In the genomic region with DNA sequence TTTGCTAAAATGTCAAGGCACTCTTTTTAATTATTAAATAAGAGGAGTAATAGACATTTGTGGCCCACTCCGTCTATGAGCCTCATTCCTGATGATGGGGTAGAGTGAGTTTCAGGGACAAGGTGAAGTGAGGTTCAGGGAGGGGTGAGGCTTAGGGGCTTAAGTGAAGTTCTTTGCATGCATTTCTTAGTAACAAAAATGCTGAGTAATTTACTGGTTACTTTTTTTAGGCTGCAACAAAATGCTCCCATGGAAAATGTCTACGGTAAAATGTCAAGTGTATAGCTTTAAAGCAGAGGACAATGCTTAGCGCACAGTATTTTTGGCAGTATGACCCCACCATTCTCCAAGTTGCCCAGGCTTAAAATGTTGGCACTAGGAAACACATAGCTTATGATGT, we compare ENCODE assay signal across 13 cellular contexts. TPM values are rescaled to one million over a fixed set of nuclear protein-coding genes. Genes with fewer than 3 reads are reported as not detected.
A peak's percentile ranks its signal among the peaks of the same experiment; 100 is the strongest.
DNase-seq lines count a peak whose midpoint lies in the region; ATAC-seq, FAIRE-seq and TF ChIP-seq lines count a peak whose summit lies in the region.
"Had no signal": no experiment of that assay in that cellular context is flagged by ENCODE, and none has a peak within 500 bp of the region (broad histone marks: within the 10 kb centered on the region; RNA-seq: fewer than 3 reads in every experiment).

No MANE protein-coding gene starts in this region.

- no peak for TF ChIP-seq EP300 in GM12878 (IDR thresholded peaks at IDR 0.05; ENCODE audit: borderline replicate concordance in 1 of 2, control insufficient read depth in 1 of 2, low read depth in 2 of 2, low read length in 2 of 2)

- no peak for ATAC-seq in CD4-positive, CD25-positive, alpha-beta regulatory T cell (ENCODE audit: low read depth in 2 of 2)
- no peak for ATAC-seq in GM12878
- ATAC-seq in activated CD4-positive, CD25-positive, alpha-beta regulatory T cell treated with anti-CD3 and anti-CD28 coated beads, Interleukin-2, amount 50 U/mL, for 24 hours, result no peak

- no peak overlapping the region for H3K14ac ChIP-seq in mesenchymal stem cell (ENCODE audit: low read length in 2 of 2)

- H3K27me3 Mint-ChIP-seq in CD4-positive, CD25-positive, alpha-beta regulatory T cell, result peaks cover 10% of the 10 kb centered on the region

- H3K4me2 ChIP-seq in GM12878 (ENCODE audit: control insufficient read depth, insufficient read depth), result peak overlapping the region; percentile 98; the same call in 1 of the 2 replicates
- H3K4me2 ChIP-seq in mesenchymal stem cell (ENCODE audit: low read length, poor library complexity, severe bottlenecking), result no peak overlapping the region

- H3K18ac ChIP-seq in mesenchymal stem cell (ENCODE audit: low read depth in 1 of 2, low read length in 2 of 2), result no peak overlapping the region

- in situ Hi-C loops in GM12878 (cut with MboI), result no loop called here

- TF ChIP-seq RAD21 in GM12878 (IDR thresholded peaks at IDR 0.05; ENCODE audit: insufficient read depth, low read depth, low read length), result no peak

- no peaks in the 10 kb centered on the region for H3K27me3 ChIP-seq in CD4-positive, CD25-positive, alpha-beta regulatory T cell (ENCODE audit: control insufficient read depth, insufficient read depth, low read length)
- no peaks in the 10 kb centered on the region for H3K27me3 ChIP-seq in HUES64 (ENCODE audit: insufficient read depth, low read length)
- no peaks in the 10 kb centered on the region for H3K27me3 ChIP-seq in GM12878 (replicated peaks in 1 of 2; ENCODE audit: control insufficient read depth in 2 of 2, insufficient read depth in 2 of 2, low read length in 1 of 2)
- no peaks in the 10 kb centered on the region for H3K27me3 ChIP-seq in mesenchymal stem cell (ENCODE audit: control insufficient read depth in 1 of 2, insufficient read depth in 1 of 2, low read length in 2 of 2)
- H3K27me3 ChIP-seq in adrenal gland, result no peaks in the 10 kb centered on the region

- no peak for FAIRE-seq in GM12878 (lab: Jason Lieb, UNC)

- H3K4ac ChIP-seq in mesenchymal stem cell (ENCODE audit: low read depth in 1 of 2, low read length in 2 of 2), result no peak overlapping the region

- TF ChIP-seq POLR2A in GM12878 (IDR thresholded peaks at IDR 0.05; ENCODE audit: low read depth, low read length), result no peak
- no peak for TF ChIP-seq POLR2A in adrenal gland (IDR thresholded peaks at IDR 0.05)

- WGBS in HUES64, result 64% methylated on average over 3 of the region's 3 CpGs
- WGBS in GM12878 (ENCODE audit: insufficient coverage, insufficient replicate concordance, low lambda C conversion rate, missing lambda C conversion rate), result 62% methylated on average over 3 of the region's 3 CpGs
- 65% methylated on average over 3 of the region's 3 CpGs for WGBS in mesenchymal stem cell
- 56 to 59% (median 57%) methylated on average over 3 of the region's 3 CpGs for WGBS in adrenal gland, 4 donors

- H4K91ac ChIP-seq in mesenchymal stem cell (ENCODE audit: low read length), result no peak overlapping the region

- no peaks in the 10 kb centered on the region for H3K36me3 ChIP-seq in CD4-positive, CD25-positive, alpha-beta regulatory T cell (ENCODE audit: control insufficient read depth, insufficient read depth, low read length)
- H3K36me3 ChIP-seq in HUES64 (ENCODE audit: insufficient read depth, low read length), result peaks cover 21% of the 10 kb centered on the region
- H3K36me3 ChIP-seq in GM12878 (ENCODE audit: control insufficient read depth in 2 of 2, insufficient read depth in 2 of 2, low read length in 1 of 2), result no peaks in the 10 kb centered on the region
- peaks cover 0 to 8% of the 10 kb centered on the region in 2 experiments for H3K36me3 ChIP-seq in mesenchymal stem cell (ENCODE audit: control insufficient read depth in 1 of 2, insufficient read depth in 2 of 2, low read depth in 1 of 2, low read length in 2 of 2)
- H3K36me3 ChIP-seq in adrenal gland (replicated peaks in 1 of 2), result no peaks in the 10 kb centered on the region
- H3K36me3 ChIP-seq: thoracic aorta had no signal

- no peak overlapping the region for H2BK5ac ChIP-seq in mesenchymal stem cell (ENCODE audit: low read depth, low read length, poor library complexity, severe bottlenecking)

- H3K4me1 Mint-ChIP-seq in CD4-positive, CD25-positive, alpha-beta regulatory T cell, result peaks cover 27 to 56% (median 40%) of the 10 kb centered on the region in 4 donors

- H2BK15ac ChIP-seq in mesenchymal stem cell (ENCODE audit: low read depth, poor library complexity, severe bottlenecking), result no peak overlapping the region

- H3K4me3 Mint-ChIP-seq in CD4-positive, CD25-positive, alpha-beta regulatory T cell, result no peak overlapping the region

- H2AK5ac ChIP-seq in mesenchymal stem cell (ENCODE audit: low read length, severe bottlenecking), result no peak overlapping the region

- RAD21 ChIA-PET in GM12878 (lab: Charles Lee; ENCODE audit: unreplicated experiment), result interaction anchor here (3.7 kb wide), 1 partner anchor 49 kb away, joined by 28 read pairs; the partner anchor contains the start of gene G3BP2

- peaks cover 4% of the 10 kb centered on the region for H3K36me3 Mint-ChIP-seq in CD4-positive, CD25-positive, alpha-beta regulatory T cell

- TF ChIP-seq CTCF in GM12878 (IDR thresholded peaks at IDR 0.05 in 2 of 3, conservative IDR thresholded peaks at IDR 0.05 in 1 of 3; ENCODE audit: control insufficient read depth in 2 of 3, extremely low read depth in 1 of 3, insufficient read depth in 1 of 3, low read depth in 3 of 3, low read length in 3 of 3), result no peak
- no peak for TF ChIP-seq CTCF in adrenal gland (IDR thresholded peaks at IDR 0.05)

- H3K79me1 ChIP-seq in mesenchymal stem cell (replicated peaks; ENCODE audit: low read length, poor library complexity, severe bottlenecking), result peaks cover 17% of the 10 kb centered on the region

- DNase-seq in CD4-positive, CD25-positive, alpha-beta regulatory T cell, result no peak
- no peak for DNase-seq in GM12878 (ENCODE audit: low read depth, low spot score)
- DNase-seq in mesenchymal stem cell, result no peak
- no peak for DNase-seq in glomerular visceral epithelial cell (ENCODE audit: extremely low spot score)
- DNase-seq in adrenal gland, result no peak
- no peak for DNase-seq in activated effector memory CD4-positive, alpha-beta T cell treated with Interleukin-2 at 50 U/mL for 16 hours
- DNase-seq: Kasumi-1, NCI-H774, SHP77 had no signal

- no peak overlapping the region for H2BK12ac ChIP-seq in mesenchymal stem cell (ENCODE audit: low read length in 2 of 2)

- H3K79me2 ChIP-seq in GM12878 (ENCODE audit: control insufficient read depth, insufficient read depth, low read length), result peaks cover 38% of the 10 kb centered on the region

- no peak overlapping the region for H3K23ac ChIP-seq in mesenchymal stem cell (ENCODE audit: low read length in 2 of 2)

- H3K4me3 ChIP-seq in CD4-positive, CD25-positive, alpha-beta regulatory T cell (ENCODE audit: low read depth, low read length), result no peak overlapping the region
- peak overlapping the region; percentile 72 for H3K4me3 ChIP-seq in HUES64 (ENCODE audit: low read length)
- H3K4me3 ChIP-seq in GM12878, result no peak overlapping the region
- peak overlapping the region in 1 of 2 experiments; percentile 91 for H3K4me3 ChIP-seq in mesenchymal stem cell (ENCODE audit: insufficient read depth in 1 of 2, low read depth in 1 of 2, low read length in 2 of 2)
- no peak overlapping the region for H3K4me3 ChIP-seq in adrenal gland

- SMC1A ChIA-PET in GM12878 (lab: Charles Lee; ENCODE audit: uncharacterized antibody, unreplicated experiment), result interaction anchor here (0.6 to 6.9 kb wide), 8 partner anchors 13 to 840 kb away, joined by 3 to 98 read pairs (median 6); partner anchors contain the start of gene G3BP2

- H3K4me1 ChIP-seq in CD4-positive, CD25-positive, alpha-beta regulatory T cell (ENCODE audit: control insufficient read depth, insufficient read depth, low read length, poor library complexity, severe bottlenecking), result peaks cover 40% of the 10 kb centered on the region
- H3K4me1 ChIP-seq in HUES64 (ENCODE audit: insufficient read depth, low read length) (peaks cover 29% of the 10 kb centered on the region), GM12878 (ENCODE audit: control insufficient read depth, insufficient read depth, low read length) (peaks cover 8% of the 10 kb centered on the region), mesenchymal stem cell (ENCODE audit: control insufficient read depth, insufficient read depth, low read depth, low read length) (peaks cover 1% of the 10 kb centered on the region), adrenal gland (replicated peaks in 1 of 2) (peaks cover 17 to 32% of the 10 kb centered on the region in 2 donors)

- H4K8ac ChIP-seq in mesenchymal stem cell (ENCODE audit: low read length), result no peak overlapping the region

- H3K27ac Mint-ChIP-seq in CD4-positive, CD25-positive, alpha-beta regulatory T cell, result peak overlapping the region in 1 of 3 donors; percentile 18

- H3K9me3 Mint-ChIP-seq in CD4-positive, CD25-positive, alpha-beta regulatory T cell, result peaks cover 0 to 1% (median 0%) of the 10 kb centered on the region in 7 donors
- H3K9me3 Mint-ChIP-seq: mesothelial cell of epicardium had no signal

- intact Hi-C loops in GM12878 (cut with micrococcal nuclease; ENCODE audit: unreplicated experiment), result no loop called here
- intact Hi-C loops in adrenal gland (cut with DNase I), result loop anchor here in 1 of 2 donors (10.0 kb wide), 1 partner anchor 48 kb away; the partner anchor contains the start of gene G3BP2

- no TSS peak for BruUV-seq in GM12878 (replicated peaks; lab: Mats Ljungman, UMichigan)

- no peaks in the 10 kb centered on the region for H4K20me1 ChIP-seq in GM12878 (ENCODE audit: control insufficient read depth, insufficient read depth)

- H3K9me3 ChIP-seq in CD4-positive, CD25-positive, alpha-beta regulatory T cell (ENCODE audit: control insufficient read depth in 2 of 2, low read length in 2 of 2), result no peaks in the 10 kb centered on the region
- H3K9me3 ChIP-seq in HUES64 (ENCODE audit: insufficient read depth, low read depth, low read length) (no peaks in the 10 kb centered on the region), GM12878 (replicated peaks; ENCODE audit: control insufficient read depth, insufficient read depth, low read length) (no peaks in the 10 kb centered on the region), mesenchymal stem cell (ENCODE audit: control insufficient read depth, low read length) (no peaks in the 10 kb centered on the region), adrenal gland (replicated peaks in 1 of 3) (no peaks in the 10 kb centered on the region)
- H3K9me3 ChIP-seq: thoracic aorta had no signal

- CTCF ChIA-PET in GM12878 (lab: Yijun Ruan, JAX), result interaction anchor here (0.5 to 4.8 kb wide), 11 partner anchors 10 to 141 kb away, joined by 3 to 40 read pairs (median 7); partner anchors contain the start of gene G3BP2

- 0 out of 2 replicates have a peak overlapping the region, but pooled peaks have one; percentile 93 for H3K9ac ChIP-seq in HUES64 (ENCODE audit: low read depth, low read length)
- no peak overlapping the region for H3K9ac ChIP-seq in GM12878 (ENCODE audit: control insufficient read depth, insufficient read depth, low read length)
- peak overlapping the region; percentile 99 for H3K9ac ChIP-seq in mesenchymal stem cell (ENCODE audit: low read length)

- H2BK120ac ChIP-seq in mesenchymal stem cell (ENCODE audit: low read depth, low read length), result no peak overlapping the region

- H3K27ac ChIP-seq in CD4-positive, CD25-positive, alpha-beta regulatory T cell (ENCODE audit: insufficient read depth, low read length, poor library complexity, severe bottlenecking), result peak overlapping the region; percentile 89
- H3K27ac ChIP-seq in HUES64 (ENCODE audit: low read depth, low read length), result no peak overlapping the region
- no peak overlapping the region for H3K27ac ChIP-seq in GM12878 (ENCODE audit: control insufficient read depth, insufficient read depth)
- no peak overlapping the region for H3K27ac ChIP-seq in mesenchymal stem cell (ENCODE audit: low read length, poor library complexity, severe bottlenecking)
- no peak overlapping the region for H3K27ac ChIP-seq in adrenal gland

- no peak overlapping the region for H2AFZ ChIP-seq in GM12878 (ENCODE audit: control insufficient read depth, low read depth, low read length)
- H2AFZ ChIP-seq in mesenchymal stem cell (ENCODE audit: low read depth, low read length), result no peak overlapping the region

- POLR2A ChIA-PET in GM12878 (lab: Charles Lee), result interaction anchor here (1.1 to 4.1 kb wide), 3 partner anchors 9 to 208 kb away, joined by 5 to 72 read pairs (median 22); partner anchors contain the start of genes G3BP2, RCHY1 and THAP6

RNA-seq across cellular contexts. Expression of gene USO1, which starts 2.0 kb away (rescaled TPM):
- 23.8 TPM for total RNA-seq in CD4-positive, CD25-positive, alpha-beta regulatory T cell
- 10 to 100 TPM; 23.4 to 29.5 (median 26.2) TPM for polyA plus RNA-seq in CD4-positive, CD25-positive, alpha-beta regulatory T cell
- 99.8 TPM for polyA plus RNA-seq in HUES64 (2013, experiment 1 of 2)
- polyA plus RNA-seq in HUES64 (2013, experiment 2 of 2), result 99.9 TPM
- 77.8 and 90.3 TPM in 2 replicates for total RNA-seq in GM12878 (2013; cell fraction: nucleolus; rRNA removed)
- 58.9 and 69.6 TPM in 2 replicates for total RNA-seq in GM12878 (2014; rRNA removed)
- 78.9 and 79.7 TPM in 2 replicates for total RNA-seq in GM12878 (2014; rRNA removed; fragmentation: Illumina TruSeq; extraction: Trizol)
- total RNA-seq in GM12878 (2021), result 44.2 and 49.2 TPM in 2 replicates
- polyA plus RNA-seq in GM12878 (2011; ENCODE audit: low read depth), result 26.0 TPM
- polyA plus RNA-seq in GM12878 (2011; rRNA removed), result 64.5 and 102 TPM in 2 replicates
- 23.5 and 27.0 TPM in 2 replicates for polyA plus RNA-seq in GM12878 (2011; cell fraction: cytosol; rRNA removed)
- 26.5 and 27.0 TPM in 2 replicates for polyA plus RNA-seq in GM12878 (2011; cell fraction: nucleus; rRNA removed)
- 38.0 and 55.9 TPM in 2 replicates for polyA plus RNA-seq in GM12878 (2012)
- polyA plus RNA-seq in GM12878 (2014; fragmentation: Illumina TruSeq; extraction: Trizol), result 69.0 and 85.5 TPM in 2 replicates
- polyA plus RNA-seq in GM12878 (2014; fragmentation: Nextera tagmentation; extraction: Ambion mirVana), result 10 to 100 TPM; 19.4 to 25.3 TPM
- 36.4 and 42.3 TPM in 2 replicates for polyA plus RNA-seq in GM12878 (2014; rRNA removed)
- 10 to 100 TPM; 60.3 to 62.9 TPM for polyA plus RNA-seq in GM12878 (2016; fragmentation: Nextera tagmentation; extraction: Ambion mirVana)
- 35.5 and 45.0 TPM in 2 replicates for polyA minus RNA-seq in GM12878 (2011; rRNA and poly(A)+ RNA removed)
- polyA minus RNA-seq in GM12878 (2011; cell fraction: cytosol; rRNA and poly(A)+ RNA removed), result 16.2 and 21.5 TPM in 2 replicates
- polyA minus RNA-seq in GM12878 (2011; cell fraction: nucleus; rRNA and poly(A)+ RNA removed), result 13.9 and 20.7 TPM in 2 replicates
- 68.2 TPM for polyA plus RNA-seq in mesenchymal stem cell (2013, experiment 1 of 2)
- polyA plus RNA-seq in mesenchymal stem cell (2013, experiment 2 of 2), result 72.2 TPM
- 10 to 100 TPM; 55.3 to 81.3 (median 69.8) TPM for total RNA-seq in adrenal gland
- polyA plus RNA-seq in adrenal gland, result 100 to 1,000 TPM in 1 of 3 donors, 10 to 100 TPM in 2; 27.4 to 102 (median 29.4) TPM

RNA-seq across cellular contexts. Expression of gene G3BP2, which starts 49.2 kb away (rescaled TPM):
- 300 TPM for total RNA-seq in CD4-positive, CD25-positive, alpha-beta regulatory T cell
- polyA plus RNA-seq in CD4-positive, CD25-positive, alpha-beta regulatory T cell, result 100 to 1,000 TPM; 101 to 126 (median 112) TPM
- 205 TPM for polyA plus RNA-seq in HUES64 (2013, experiment 1 of 2)
- polyA plus RNA-seq in HUES64 (2013, experiment 2 of 2), result 202 TPM
- 106 and 108 TPM in 2 replicates for total RNA-seq in GM12878 (2013; cell fraction: nucleolus; rRNA removed)
- total RNA-seq in GM12878 (2014; rRNA removed) (107 and 123 TPM in 2 replicates), GM12878 (2014; rRNA removed; fragmentation: Illumina TruSeq; extraction: Trizol) (145 and 149 TPM in 2 replicates), GM12878 (2021) (160 and 167 TPM in 2 replicates), adrenal gland (100 to 1,000 TPM in 7 of 8 donors, 10 to 100 TPM in 1; 80.4 to 215 (median 114) TPM)
- polyA plus RNA-seq in GM12878 (2011; ENCODE audit: low read depth), result 56.2 TPM
- polyA plus RNA-seq in GM12878 (2011; rRNA removed) (112 and 166 TPM in 2 replicates), GM12878 (2014; fragmentation: Illumina TruSeq; extraction: Trizol) (176 and 211 TPM in 2 replicates), GM12878 (2014; fragmentation: Nextera tagmentation; extraction: Ambion mirVana) (10 to 100 TPM; 22.2 to 27.9 TPM), GM12878 (2014; rRNA removed) (81.8 and 97.1 TPM in 2 replicates), GM12878 (2016; fragmentation: Nextera tagmentation; extraction: Ambion mirVana) (10 to 100 TPM; 62.7 to 67.7 TPM), adrenal gland (100 to 1,000 TPM in 1 of 3 donors, 10 to 100 TPM in 2; 10.0 to 167 (median 22.6) TPM)
- polyA plus RNA-seq in GM12878 (2011; cell fraction: cytosol; rRNA removed), result 39.6 and 49.1 TPM in 2 replicates
- 37.8 and 48.3 TPM in 2 replicates for polyA plus RNA-seq in GM12878 (2011; cell fraction: nucleus; rRNA removed)
- polyA plus RNA-seq in GM12878 (2012), result 69.8 and 79.6 TPM in 2 replicates
- 74.1 and 93.0 TPM in 2 replicates for polyA minus RNA-seq in GM12878 (2011; rRNA and poly(A)+ RNA removed)
- polyA minus RNA-seq in GM12878 (2011; cell fraction: cytosol; rRNA and poly(A)+ RNA removed), result 36.3 and 40.0 TPM in 2 replicates
- 26.8 and 45.4 TPM in 2 replicates for polyA minus RNA-seq in GM12878 (2011; cell fraction: nucleus; rRNA and poly(A)+ RNA removed)
- 99.9 TPM for polyA plus RNA-seq in mesenchymal stem cell (2013, experiment 1 of 2)
- polyA plus RNA-seq in mesenchymal stem cell (2013, experiment 2 of 2), result 101 TPM
